In the genomic region with DNA sequence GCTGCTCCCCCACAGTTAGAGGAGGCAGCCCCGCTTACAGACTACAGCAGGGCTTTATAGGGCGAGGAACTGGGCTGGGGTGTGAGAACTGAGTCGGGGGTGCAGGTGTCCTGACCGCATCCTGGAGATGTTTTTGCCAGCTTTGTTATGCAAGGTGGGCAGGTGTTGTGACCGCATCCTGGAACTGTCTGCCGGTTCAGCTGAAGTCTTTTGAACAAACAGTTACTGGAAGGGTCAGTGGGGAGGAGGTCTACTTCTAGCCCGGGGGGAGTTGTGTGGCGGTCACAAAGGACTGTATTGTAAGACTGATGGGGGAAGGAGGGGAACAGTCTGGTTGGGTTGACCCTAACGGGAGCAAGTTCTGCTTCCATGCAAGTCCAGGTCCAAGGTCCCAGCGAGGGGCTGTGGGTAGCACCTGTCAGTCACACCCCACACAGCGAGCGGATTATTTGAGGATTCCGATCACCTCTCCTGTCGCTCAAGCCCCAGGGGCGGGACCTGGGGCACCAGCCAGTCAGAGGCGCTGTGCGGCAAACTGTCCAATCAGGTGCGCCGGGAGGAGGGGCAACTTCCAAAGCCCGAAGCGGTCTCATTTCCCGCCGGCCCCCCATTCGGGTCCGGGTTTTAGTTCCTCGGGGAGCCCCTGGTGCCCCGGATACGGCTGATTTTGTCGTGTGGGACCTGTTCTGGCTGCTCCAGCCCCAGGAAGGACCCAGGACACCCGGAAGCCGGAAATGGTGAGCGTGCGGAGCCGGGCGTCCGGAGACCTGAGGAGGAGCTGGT, we compare ENCODE assay signal across 1 cellular context.
TF ChIP-seq lines count a peak whose summit lies in the region.

A gene (plus strand): TSS at position 610 of the 783 bp plus-strand sequence. CDS start 125 bp downstream, at position 735.

TF ChIP-seq in GM12878, 131 proteins besides CTCF, POLR2A, EP300 and RAD21 (continued from another document and continues in another):
- TF ChIP-seq, protein P1, sequence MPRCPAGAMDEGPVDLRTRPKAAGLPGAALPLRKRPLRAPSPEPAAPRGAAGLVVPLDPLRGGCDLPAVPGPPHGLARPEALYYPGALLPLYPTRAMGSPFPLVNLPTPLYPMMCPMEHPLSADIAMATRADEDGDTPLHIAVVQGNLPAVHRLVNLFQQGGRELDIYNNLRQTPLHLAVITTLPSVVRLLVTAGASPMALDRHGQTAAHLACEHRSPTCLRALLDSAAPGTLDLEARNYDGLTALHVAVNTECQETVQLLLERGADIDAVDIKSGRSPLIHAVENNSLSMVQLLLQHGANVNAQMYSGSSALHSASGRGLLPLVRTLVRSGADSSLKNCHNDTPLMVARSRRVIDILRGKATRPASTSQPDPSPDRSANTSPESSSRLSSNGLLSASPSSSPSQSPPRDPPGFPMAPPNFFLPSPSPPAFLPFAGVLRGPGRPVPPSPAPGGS (IDR thresholded peaks at IDR 0.05; ENCODE audit: borderline replicate concordance, insufficient read depth, low read depth, low read length, poor library complexity, severe bottlenecking), result peak; percentile 47
- TF ChIP-seq MTA2 (IDR thresholded peaks at IDR 0.05; ENCODE audit: low read depth) (peak; percentile 81), SUZ12 (IDR thresholded peaks at IDR 0.05; ENCODE audit: unreplicated experiment) (no peak), KDM1A (IDR thresholded peaks at IDR 0.05; ENCODE audit: borderline replicate concordance) (no peak), RFX5 (IDR thresholded peaks at IDR 0.05; ENCODE audit: low read depth, low read length) (no peak), BRCA1 (IDR thresholded peaks at IDR 0.05; ENCODE audit: low read depth, low read length) (no peak), ZNF274 (IDR thresholded peaks at IDR 0.05; ENCODE audit: insufficient read depth, insufficient read length) (no peak), DPF2 (IDR thresholded peaks at IDR 0.05) (peak; percentile 98), GABPA (IDR thresholded peaks at IDR 0.05; ENCODE audit: low read depth) (peak; percentile 92), PAX5 (IDR thresholded peaks at IDR 0.05; ENCODE audit: borderline replicate concordance, low read depth, low read length) (peak; percentile 53; the same call in 1 of the 2 replicates), SP1 (IDR thresholded peaks at IDR 0.05; ENCODE audit: low read depth, low read length) (peak; percentile 95), SIN3A (IDR thresholded peaks at IDR 0.05; ENCODE audit: low read depth, low read length) (no peak), ZNF384 (IDR thresholded peaks at IDR 0.05; ENCODE audit: borderline replicate concordance, low read depth, low read length) (no peak), JUNB (IDR thresholded peaks at IDR 0.05) (no peak), NR2C2 (IDR thresholded peaks at IDR 0.05; ENCODE audit: borderline replicate concordance, control insufficient read depth, insufficient read length, low read depth) (no peak), MEF2A (IDR thresholded peaks at IDR 0.05; ENCODE audit: insufficient read depth, low read depth, low read length) (0 out of 2 replicates have a peak, but pooled peaks have one; percentile 26), NR2C1 (IDR thresholded peaks at IDR 0.05) (peak; percentile 87), SMAD5 (IDR thresholded peaks at IDR 0.05; ENCODE audit: low read depth) (0 out of 2 replicates have a peak, but pooled peaks have one; percentile 24), RAD51 (IDR thresholded peaks at IDR 0.05) (no peak), MTA3 (IDR thresholded peaks at IDR 0.05; ENCODE audit: borderline replicate concordance, low read length) (no peak), RBBP5 (conservative IDR thresholded peaks at IDR 0.05) (no peak), PML (IDR thresholded peaks at IDR 0.05; ENCODE audit: low read length) (no peak; the same call in 1 of the 2 replicates), IKZF2 (IDR thresholded peaks at IDR 0.05) (peak; percentile 81 to 82), CHD2 (IDR thresholded peaks at IDR 0.05; ENCODE audit: borderline replicate concordance, low read depth, low read length) (peak; percentile 90), EGR1 (IDR thresholded peaks at IDR 0.05; ENCODE audit: borderline replicate concordance in 1 of 2, low read depth in 2 of 2, low read length in 2 of 2) (peak in 1 of 2 experiments; percentile 37; a peak in 1 of 3 replicates), SREBF2 (IDR thresholded peaks at IDR 0.05; ENCODE audit: low read length) (no peak), LARP7 (IDR thresholded peaks at IDR 0.05) (no peak), ZNF217 (IDR thresholded peaks at IDR 0.05) (0 out of 2 replicates have a peak, but pooled peaks have one; percentile 22), ZNF207 (IDR thresholded peaks at IDR 0.05; ENCODE audit: borderline replicate concordance) (no peak), ZBED1 (IDR thresholded peaks at IDR 0.05; ENCODE audit: borderline replicate concordance) (no peak; the same call in 1 of the 2 replicates), MYB (IDR thresholded peaks at IDR 0.05; ENCODE audit: borderline replicate concordance, low read depth, low read length) (no peak; the same call in 1 of the 2 replicates), CREB1 (IDR thresholded peaks at IDR 0.05; ENCODE audit: low read depth) (0 out of 2 replicates have a peak, but pooled peaks have one; percentile 59), CBFB (IDR thresholded peaks at IDR 0.05; ENCODE audit: low read depth) (peak; percentile 30; the same call in 1 of the 2 replicates), CEBPB (IDR thresholded peaks at IDR 0.05; ENCODE audit: borderline replicate concordance in 1 of 2, low read depth in 2 of 2, low read length in 2 of 2) (no peak), SREBF1 (IDR thresholded peaks at IDR 0.05; ENCODE audit: low read length) (peak; percentile 60)
- TF ChIP-seq, protein P2, sequence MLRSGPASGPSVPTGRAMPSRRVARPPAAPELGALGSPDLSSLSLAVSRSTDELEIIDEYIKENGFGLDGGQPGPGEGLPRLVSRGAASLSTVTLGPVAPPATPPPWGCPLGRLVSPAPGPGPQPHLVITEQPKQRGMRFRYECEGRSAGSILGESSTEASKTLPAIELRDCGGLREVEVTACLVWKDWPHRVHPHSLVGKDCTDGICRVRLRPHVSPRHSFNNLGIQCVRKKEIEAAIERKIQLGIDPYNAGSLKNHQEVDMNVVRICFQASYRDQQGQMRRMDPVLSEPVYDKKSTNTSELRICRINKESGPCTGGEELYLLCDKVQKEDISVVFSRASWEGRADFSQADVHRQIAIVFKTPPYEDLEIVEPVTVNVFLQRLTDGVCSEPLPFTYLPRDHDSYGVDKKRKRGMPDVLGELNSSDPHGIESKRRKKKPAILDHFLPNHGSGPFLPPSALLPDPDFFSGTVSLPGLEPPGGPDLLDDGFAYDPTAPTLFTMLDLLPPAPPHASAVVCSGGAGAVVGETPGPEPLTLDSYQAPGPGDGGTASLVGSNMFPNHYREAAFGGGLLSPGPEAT (IDR thresholded peaks at IDR 0.05; ENCODE audit: low read depth), result peak; percentile 76
- TF ChIP-seq, protein P3, sequence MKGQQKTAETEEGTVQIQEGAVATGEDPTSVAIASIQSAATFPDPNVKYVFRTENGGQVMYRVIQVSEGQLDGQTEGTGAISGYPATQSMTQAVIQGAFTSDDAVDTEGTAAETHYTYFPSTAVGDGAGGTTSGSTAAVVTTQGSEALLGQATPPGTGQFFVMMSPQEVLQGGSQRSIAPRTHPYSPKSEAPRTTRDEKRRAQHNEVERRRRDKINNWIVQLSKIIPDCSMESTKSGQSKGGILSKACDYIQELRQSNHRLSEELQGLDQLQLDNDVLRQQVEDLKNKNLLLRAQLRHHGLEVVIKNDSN (IDR thresholded peaks at IDR 0.05; ENCODE audit: borderline replicate concordance, extremely low read length, insufficient read depth, low read depth, low read length), result no peak
- TF ChIP-seq, protein P4, sequence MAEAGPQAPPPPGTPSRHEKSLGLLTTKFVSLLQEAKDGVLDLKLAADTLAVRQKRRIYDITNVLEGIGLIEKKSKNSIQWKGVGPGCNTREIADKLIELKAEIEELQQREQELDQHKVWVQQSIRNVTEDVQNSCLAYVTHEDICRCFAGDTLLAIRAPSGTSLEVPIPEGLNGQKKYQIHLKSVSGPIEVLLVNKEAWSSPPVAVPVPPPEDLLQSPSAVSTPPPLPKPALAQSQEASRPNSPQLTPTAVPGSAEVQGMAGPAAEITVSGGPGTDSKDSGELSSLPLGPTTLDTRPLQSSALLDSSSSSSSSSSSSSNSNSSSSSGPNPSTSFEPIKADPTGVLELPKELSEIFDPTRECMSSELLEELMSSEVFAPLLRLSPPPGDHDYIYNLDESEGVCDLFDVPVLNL (IDR thresholded peaks at IDR 0.05; ENCODE audit: low read depth, low read length), result peak; percentile 81
- TF ChIP-seq, protein P5, sequence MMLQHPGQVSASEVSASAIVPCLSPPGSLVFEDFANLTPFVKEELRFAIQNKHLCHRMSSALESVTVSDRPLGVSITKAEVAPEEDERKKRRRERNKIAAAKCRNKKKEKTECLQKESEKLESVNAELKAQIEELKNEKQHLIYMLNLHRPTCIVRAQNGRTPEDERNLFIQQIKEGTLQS (IDR thresholded peaks at IDR 0.05; ENCODE audit: borderline replicate concordance, extremely low read depth, low read depth, low read length), result no peak
- TF ChIP-seq, protein P6, sequence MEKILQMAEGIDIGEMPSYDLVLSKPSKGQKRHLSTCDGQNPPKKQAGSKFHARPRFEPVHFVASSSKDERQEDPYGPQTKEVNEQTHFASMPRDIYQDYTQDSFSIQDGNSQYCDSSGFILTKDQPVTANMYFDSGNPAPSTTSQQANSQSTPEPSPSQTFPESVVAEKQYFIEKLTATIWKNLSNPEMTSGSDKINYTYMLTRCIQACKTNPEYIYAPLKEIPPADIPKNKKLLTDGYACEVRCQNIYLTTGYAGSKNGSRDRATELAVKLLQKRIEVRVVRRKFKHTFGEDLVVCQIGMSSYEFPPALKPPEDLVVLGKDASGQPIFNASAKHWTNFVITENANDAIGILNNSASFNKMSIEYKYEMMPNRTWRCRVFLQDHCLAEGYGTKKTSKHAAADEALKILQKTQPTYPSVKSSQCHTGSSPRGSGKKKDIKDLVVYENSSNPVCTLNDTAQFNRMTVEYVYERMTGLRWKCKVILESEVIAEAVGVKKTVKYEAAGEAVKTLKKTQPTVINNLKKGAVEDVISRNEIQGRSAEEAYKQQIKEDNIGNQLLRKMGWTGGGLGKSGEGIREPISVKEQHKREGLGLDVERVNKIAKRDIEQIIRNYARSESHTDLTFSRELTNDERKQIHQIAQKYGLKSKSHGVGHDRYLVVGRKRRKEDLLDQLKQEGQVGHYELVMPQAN (conservative IDR thresholded peaks at IDR 0.05), result peak; percentile 58
- TF ChIP-seq, protein P7, sequence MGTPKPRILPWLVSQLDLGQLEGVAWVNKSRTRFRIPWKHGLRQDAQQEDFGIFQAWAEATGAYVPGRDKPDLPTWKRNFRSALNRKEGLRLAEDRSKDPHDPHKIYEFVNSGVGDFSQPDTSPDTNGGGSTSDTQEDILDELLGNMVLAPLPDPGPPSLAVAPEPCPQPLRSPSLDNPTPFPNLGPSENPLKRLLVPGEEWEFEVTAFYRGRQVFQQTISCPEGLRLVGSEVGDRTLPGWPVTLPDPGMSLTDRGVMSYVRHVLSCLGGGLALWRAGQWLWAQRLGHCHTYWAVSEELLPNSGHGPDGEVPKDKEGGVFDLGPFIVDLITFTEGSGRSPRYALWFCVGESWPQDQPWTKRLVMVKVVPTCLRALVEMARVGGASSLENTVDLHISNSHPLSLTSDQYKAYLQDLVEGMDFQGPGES (IDR thresholded peaks at IDR 0.05), result peak; percentile 84
- TF ChIP-seq, protein P8, sequence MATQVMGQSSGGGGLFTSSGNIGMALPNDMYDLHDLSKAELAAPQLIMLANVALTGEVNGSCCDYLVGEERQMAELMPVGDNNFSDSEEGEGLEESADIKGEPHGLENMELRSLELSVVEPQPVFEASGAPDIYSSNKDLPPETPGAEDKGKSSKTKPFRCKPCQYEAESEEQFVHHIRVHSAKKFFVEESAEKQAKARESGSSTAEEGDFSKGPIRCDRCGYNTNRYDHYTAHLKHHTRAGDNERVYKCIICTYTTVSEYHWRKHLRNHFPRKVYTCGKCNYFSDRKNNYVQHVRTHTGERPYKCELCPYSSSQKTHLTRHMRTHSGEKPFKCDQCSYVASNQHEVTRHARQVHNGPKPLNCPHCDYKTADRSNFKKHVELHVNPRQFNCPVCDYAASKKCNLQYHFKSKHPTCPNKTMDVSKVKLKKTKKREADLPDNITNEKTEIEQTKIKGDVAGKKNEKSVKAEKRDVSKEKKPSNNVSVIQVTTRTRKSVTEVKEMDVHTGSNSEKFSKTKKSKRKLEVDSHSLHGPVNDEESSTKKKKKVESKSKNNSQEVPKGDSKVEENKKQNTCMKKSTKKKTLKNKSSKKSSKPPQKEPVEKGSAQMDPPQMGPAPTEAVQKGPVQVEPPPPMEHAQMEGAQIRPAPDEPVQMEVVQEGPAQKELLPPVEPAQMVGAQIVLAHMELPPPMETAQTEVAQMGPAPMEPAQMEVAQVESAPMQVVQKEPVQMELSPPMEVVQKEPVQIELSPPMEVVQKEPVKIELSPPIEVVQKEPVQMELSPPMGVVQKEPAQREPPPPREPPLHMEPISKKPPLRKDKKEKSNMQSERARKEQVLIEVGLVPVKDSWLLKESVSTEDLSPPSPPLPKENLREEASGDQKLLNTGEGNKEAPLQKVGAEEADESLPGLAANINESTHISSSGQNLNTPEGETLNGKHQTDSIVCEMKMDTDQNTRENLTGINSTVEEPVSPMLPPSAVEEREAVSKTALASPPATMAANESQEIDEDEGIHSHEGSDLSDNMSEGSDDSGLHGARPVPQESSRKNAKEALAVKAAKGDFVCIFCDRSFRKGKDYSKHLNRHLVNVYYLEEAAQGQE (IDR thresholded peaks at IDR 0.05; ENCODE audit: low read depth, low read length), result no peak
- TF ChIP-seq, protein P9, sequence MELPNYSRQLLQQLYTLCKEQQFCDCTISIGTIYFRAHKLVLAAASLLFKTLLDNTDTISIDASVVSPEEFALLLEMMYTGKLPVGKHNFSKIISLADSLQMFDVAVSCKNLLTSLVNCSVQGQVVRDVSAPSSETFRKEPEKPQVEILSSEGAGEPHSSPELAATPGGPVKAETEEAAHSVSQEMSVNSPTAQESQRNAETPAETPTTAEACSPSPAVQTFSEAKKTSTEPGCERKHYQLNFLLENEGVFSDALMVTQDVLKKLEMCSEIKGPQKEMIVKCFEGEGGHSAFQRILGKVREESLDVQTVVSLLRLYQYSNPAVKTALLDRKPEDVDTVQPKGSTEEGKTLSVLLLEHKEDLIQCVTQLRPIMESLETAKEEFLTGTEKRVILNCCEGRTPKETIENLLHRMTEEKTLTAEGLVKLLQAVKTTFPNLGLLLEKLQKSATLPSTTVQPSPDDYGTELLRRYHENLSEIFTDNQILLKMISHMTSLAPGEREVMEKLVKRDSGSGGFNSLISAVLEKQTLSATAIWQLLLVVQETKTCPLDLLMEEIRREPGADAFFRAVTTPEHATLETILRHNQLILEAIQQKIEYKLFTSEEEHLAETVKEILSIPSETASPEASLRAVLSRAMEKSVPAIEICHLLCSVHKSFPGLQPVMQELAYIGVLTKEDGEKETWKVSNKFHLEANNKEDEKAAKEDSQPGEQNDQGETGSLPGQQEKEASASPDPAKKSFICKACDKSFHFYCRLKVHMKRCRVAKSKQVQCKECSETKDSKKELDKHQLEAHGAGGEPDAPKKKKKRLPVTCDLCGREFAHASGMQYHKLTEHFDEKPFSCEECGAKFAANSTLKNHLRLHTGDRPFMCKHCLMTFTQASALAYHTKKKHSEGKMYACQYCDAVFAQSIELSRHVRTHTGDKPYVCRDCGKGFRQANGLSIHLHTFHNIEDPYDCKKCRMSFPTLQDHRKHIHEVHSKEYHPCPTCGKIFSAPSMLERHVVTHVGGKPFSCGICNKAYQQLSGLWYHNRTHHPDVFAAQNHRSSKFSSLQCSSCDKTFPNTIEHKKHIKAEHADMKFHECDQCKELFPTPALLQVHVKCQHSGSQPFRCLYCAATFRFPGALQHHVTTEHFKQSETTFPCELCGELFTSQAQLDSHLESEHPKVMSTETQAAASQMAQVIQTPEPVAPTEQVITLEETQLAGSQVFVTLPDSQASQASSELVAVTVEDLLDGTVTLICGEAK (IDR thresholded peaks at IDR 0.05; ENCODE audit: borderline replicate concordance), result peak; percentile 86
